ENCODE assay signal across 30 cellular contexts in the genomic region with DNA sequence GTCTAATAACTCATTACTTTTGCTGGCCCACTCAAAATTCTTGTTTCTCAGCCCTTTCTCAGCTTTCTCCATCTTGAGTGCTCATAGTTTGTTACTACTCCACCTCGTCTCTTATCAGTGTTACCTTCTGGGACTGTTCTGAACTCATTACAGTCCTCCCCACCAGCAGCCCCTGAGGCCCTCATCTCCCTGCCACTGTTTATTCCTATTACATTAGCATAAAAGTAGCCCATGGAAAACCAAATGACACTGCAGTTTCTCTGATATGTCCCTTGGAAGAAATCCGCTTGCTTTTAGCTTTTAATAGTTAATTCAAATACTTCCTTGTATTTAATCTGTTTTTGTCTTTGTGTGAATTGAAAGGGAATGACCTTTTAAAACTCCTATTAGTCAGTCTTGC.
"Had no signal": no experiment of that assay in that cellular context is flagged by ENCODE, and none has a peak within 500 bp of the region (broad histone marks: within the 10 kb centered on the region; RNA-seq: fewer than 3 reads in every experiment).

No MANE protein-coding gene starts in this region.

- H3K36me3 Mint-ChIP-seq: activated naive CD4-positive, alpha-beta T cell treated with anti-CD3 and anti-CD28 coated beads, Interleukin-2, amount 10 ng/mL, durations not matched to agents 7 days and 5 days; activated naive CD4-positive, alpha-beta T cell treated with anti-CD3 and anti-CD28 coated beads, Interleukin-2, amount 50 U/mL, for 72 hours; activated naive CD8-positive, alpha-beta T cell treated with anti-CD3 and anti-CD28 coated beads, Interleukin-2, amount 10 ng/mL, durations not matched to agents 7 days and 5 days had no signal

- H3K4me1 Mint-ChIP-seq: activated B cell treated with CpG ODN at 0.5 μM for 24 hours; activated naive CD4-positive, alpha-beta T cell treated with anti-CD3 and anti-CD28 coated beads, Interleukin-2, amount 10 ng/mL, durations not matched to agents 7 days and 5 days; activated naive CD8-positive, alpha-beta T cell treated with anti-CD3 and anti-CD28 coated beads, Interleukin-2, amount 10 ng/mL, durations not matched to agents 7 days and 5 days; central memory CD8-positive, alpha-beta T cell; T-helper 17 cell had no signal

- DNase-seq: activated B cell treated with CpG ODN at 0.5 μM for 24 hours; activated CD4-positive, alpha-beta T cell treated with anti-CD3 and anti-CD28 coated beads for 48 hours; activated CD4-positive, alpha-beta T cell treated with anti-CD3 and anti-CD28 coated beads, Interleukin-2, amount 50 U/mL, for 1 hour; activated CD4-positive, alpha-beta T cell treated with anti-CD3 and anti-CD28 coated beads, Interleukin-2, amount 50 U/mL, for 48 hours; activated CD8-positive, alpha-beta memory T cell treated with anti-CD3 and anti-CD28 coated beads for 24 hours; activated CD8-positive, alpha-beta T cell treated with anti-CD3 and anti-CD28 coated beads for 36 hours; activated gamma-delta T cell; activated naive CD4-positive, alpha-beta T cell; activated naive CD4-positive, alpha-beta T cell treated with anti-CD3 and anti-CD28 coated beads, Interleukin-2, amount 10 ng/mL, durations not matched to agents 7 days and 5 days; activated naive CD8-positive, alpha-beta T cell treated with anti-CD3 and anti-CD28 coated beads, Interleukin-2, amount 10 ng/mL, durations not matched to agents 7 days and 5 days; activated T-cell treated with anti-CD3 and anti-CD28 coated beads, Interleukin-2, amount 50 U/mL, for 1 hour; activated T-cell treated with anti-CD3 and anti-CD28 coated beads, Interleukin-2, amount 50 U/mL, for 48 hours; brain microvascular endothelial cell; cortex of kidney; dermis blood vessel endothelial cell; effector CD4-positive, alpha-beta T cell; effector memory CD8-positive, alpha-beta T cell; esophagus squamous epithelium; foreskin melanocyte; head of caudate nucleus; T-helper 1 cell; T-helper 17 cell; T1000 had no signal

- H3K4me1 ChIP-seq: ascending aorta, gastroesophageal sphincter had no signal

- H3K27me3 ChIP-seq: ascending aorta, brain microvascular endothelial cell, esophagus squamous epithelium, gastroesophageal sphincter had no signal

- H3K36me3 ChIP-seq: ascending aorta, brain microvascular endothelial cell, esophagus squamous epithelium, gastroesophageal sphincter had no signal

- H3K27ac Mint-ChIP-seq: activated B cell treated with CpG ODN at 0.5 μM for 24 hours; activated CD8-positive, alpha-beta T cell treated with anti-CD3 and anti-CD28 coated beads for 36 hours; activated naive CD4-positive, alpha-beta T cell treated with anti-CD3 and anti-CD28 coated beads, Interleukin-2, amount 10 ng/mL, durations not matched to agents 7 days and 5 days; activated naive CD4-positive, alpha-beta T cell treated with anti-CD3 and anti-CD28 coated beads, Interleukin-2, amount 50 U/mL, for 72 hours; activated naive CD8-positive, alpha-beta T cell treated with anti-CD3 and anti-CD28 coated beads, Interleukin-2, amount 10 ng/mL, durations not matched to agents 7 days and 5 days; effector memory CD8-positive, alpha-beta T cell; T-helper 17 cell; T-helper 2 cell treated with Interferon-gamma antibody and Interleukin-4, amounts not matched to agents 5 μg/mL and 100 μg/mL, for 36 hours had no signal

- H3K9me3 ChIP-seq: ascending aorta, esophagus squamous epithelium, gastroesophageal sphincter had no signal

- H3K27ac ChIP-seq: ascending aorta, brain microvascular endothelial cell, esophagus squamous epithelium, gastroesophageal sphincter, VCaP had no signal

- ATAC-seq: activated CD4-positive, CD25-positive, alpha-beta regulatory T cell treated with anti-CD3 and anti-CD28 coated beads, Interleukin-2, amount 50 U/mL, for 24 hours; activated CD8-positive, alpha-beta T cell treated with anti-CD3 and anti-CD28 coated beads for 36 hours; activated naive CD4-positive, alpha-beta T cell treated with anti-CD3 and anti-CD28 coated beads, Interleukin-2, amount 50 U/mL, for 72 hours; effector memory CD8-positive, alpha-beta T cell; gastroesophageal sphincter; T-helper 17 cell had no signal

- H3K4me3 ChIP-seq: ascending aorta, esophagus squamous epithelium, gastroesophageal sphincter had no signal

- H3K4me3 Mint-ChIP-seq: activated B cell treated with CpG ODN at 0.5 μM for 24 hours; activated CD8-positive, alpha-beta T cell treated with anti-CD3 and anti-CD28 coated beads for 36 hours; activated naive CD4-positive, alpha-beta T cell treated with anti-CD3 and anti-CD28 coated beads, Interleukin-2, amount 10 ng/mL, durations not matched to agents 7 days and 5 days; activated naive CD8-positive, alpha-beta T cell treated with anti-CD3 and anti-CD28 coated beads, Interleukin-2, amount 10 ng/mL, durations not matched to agents 7 days and 5 days; central memory CD8-positive, alpha-beta T cell; effector memory CD8-positive, alpha-beta T cell; T-helper 17 cell; T-helper 2 cell treated with Interferon-gamma antibody and Interleukin-4, amounts not matched to agents 5 μg/mL and 100 μg/mL, for 36 hours had no signal

- H3K9me3 Mint-ChIP-seq: activated B cell treated with CpG ODN at 0.5 μM for 24 hours; activated CD8-positive, alpha-beta T cell treated with anti-CD3 and anti-CD28 coated beads for 36 hours; activated naive CD4-positive, alpha-beta T cell treated with anti-CD3 and anti-CD28 coated beads, Interleukin-2, amount 10 ng/mL, durations not matched to agents 7 days and 5 days; activated naive CD4-positive, alpha-beta T cell treated with anti-CD3 and anti-CD28 coated beads, Interleukin-2, amount 50 U/mL, for 72 hours; activated naive CD8-positive, alpha-beta T cell treated with anti-CD3 and anti-CD28 coated beads, Interleukin-2, amount 10 ng/mL, durations not matched to agents 7 days and 5 days; central memory CD8-positive, alpha-beta T cell; effector memory CD8-positive, alpha-beta T cell; T-helper 2 cell treated with Interferon-gamma antibody and Interleukin-4, amounts not matched to agents 5 μg/mL and 100 μg/mL, for 36 hours had no signal

- H3K27me3 Mint-ChIP-seq: activated B cell treated with CpG ODN at 0.5 μM for 24 hours; activated naive CD4-positive, alpha-beta T cell treated with anti-CD3 and anti-CD28 coated beads, Interleukin-2, amount 10 ng/mL, durations not matched to agents 7 days and 5 days; activated naive CD8-positive, alpha-beta T cell treated with anti-CD3 and anti-CD28 coated beads, Interleukin-2, amount 10 ng/mL, durations not matched to agents 7 days and 5 days; central memory CD8-positive, alpha-beta T cell; effector memory CD8-positive, alpha-beta T cell; T-helper 17 cell had no signal
